Comparison of ENCODE assay signal across 1 cellular context in the genomic region with DNA sequence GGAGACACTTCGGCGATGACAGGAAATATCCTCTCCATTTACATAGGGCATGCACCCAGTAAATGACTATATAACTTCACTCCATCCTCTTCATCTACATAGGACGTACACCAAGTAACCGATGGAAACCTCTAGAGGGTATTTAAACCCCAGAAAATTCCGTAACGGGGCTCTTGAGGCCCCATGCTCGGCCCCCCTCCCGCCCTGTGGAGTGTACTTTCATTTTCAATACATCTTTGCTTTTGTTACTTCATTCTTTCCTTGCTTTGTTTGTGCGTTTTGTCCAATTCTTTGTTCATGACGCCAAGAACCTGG.
TF ChIP-seq lines count a peak whose summit lies in the region.

No MANE protein-coding gene starts in this region.

TF ChIP-seq in K562, 482 proteins besides CTCF, POLR2A, EP300 and RAD21 (continued from another document):
- TF ChIP-seq, protein P1, sequence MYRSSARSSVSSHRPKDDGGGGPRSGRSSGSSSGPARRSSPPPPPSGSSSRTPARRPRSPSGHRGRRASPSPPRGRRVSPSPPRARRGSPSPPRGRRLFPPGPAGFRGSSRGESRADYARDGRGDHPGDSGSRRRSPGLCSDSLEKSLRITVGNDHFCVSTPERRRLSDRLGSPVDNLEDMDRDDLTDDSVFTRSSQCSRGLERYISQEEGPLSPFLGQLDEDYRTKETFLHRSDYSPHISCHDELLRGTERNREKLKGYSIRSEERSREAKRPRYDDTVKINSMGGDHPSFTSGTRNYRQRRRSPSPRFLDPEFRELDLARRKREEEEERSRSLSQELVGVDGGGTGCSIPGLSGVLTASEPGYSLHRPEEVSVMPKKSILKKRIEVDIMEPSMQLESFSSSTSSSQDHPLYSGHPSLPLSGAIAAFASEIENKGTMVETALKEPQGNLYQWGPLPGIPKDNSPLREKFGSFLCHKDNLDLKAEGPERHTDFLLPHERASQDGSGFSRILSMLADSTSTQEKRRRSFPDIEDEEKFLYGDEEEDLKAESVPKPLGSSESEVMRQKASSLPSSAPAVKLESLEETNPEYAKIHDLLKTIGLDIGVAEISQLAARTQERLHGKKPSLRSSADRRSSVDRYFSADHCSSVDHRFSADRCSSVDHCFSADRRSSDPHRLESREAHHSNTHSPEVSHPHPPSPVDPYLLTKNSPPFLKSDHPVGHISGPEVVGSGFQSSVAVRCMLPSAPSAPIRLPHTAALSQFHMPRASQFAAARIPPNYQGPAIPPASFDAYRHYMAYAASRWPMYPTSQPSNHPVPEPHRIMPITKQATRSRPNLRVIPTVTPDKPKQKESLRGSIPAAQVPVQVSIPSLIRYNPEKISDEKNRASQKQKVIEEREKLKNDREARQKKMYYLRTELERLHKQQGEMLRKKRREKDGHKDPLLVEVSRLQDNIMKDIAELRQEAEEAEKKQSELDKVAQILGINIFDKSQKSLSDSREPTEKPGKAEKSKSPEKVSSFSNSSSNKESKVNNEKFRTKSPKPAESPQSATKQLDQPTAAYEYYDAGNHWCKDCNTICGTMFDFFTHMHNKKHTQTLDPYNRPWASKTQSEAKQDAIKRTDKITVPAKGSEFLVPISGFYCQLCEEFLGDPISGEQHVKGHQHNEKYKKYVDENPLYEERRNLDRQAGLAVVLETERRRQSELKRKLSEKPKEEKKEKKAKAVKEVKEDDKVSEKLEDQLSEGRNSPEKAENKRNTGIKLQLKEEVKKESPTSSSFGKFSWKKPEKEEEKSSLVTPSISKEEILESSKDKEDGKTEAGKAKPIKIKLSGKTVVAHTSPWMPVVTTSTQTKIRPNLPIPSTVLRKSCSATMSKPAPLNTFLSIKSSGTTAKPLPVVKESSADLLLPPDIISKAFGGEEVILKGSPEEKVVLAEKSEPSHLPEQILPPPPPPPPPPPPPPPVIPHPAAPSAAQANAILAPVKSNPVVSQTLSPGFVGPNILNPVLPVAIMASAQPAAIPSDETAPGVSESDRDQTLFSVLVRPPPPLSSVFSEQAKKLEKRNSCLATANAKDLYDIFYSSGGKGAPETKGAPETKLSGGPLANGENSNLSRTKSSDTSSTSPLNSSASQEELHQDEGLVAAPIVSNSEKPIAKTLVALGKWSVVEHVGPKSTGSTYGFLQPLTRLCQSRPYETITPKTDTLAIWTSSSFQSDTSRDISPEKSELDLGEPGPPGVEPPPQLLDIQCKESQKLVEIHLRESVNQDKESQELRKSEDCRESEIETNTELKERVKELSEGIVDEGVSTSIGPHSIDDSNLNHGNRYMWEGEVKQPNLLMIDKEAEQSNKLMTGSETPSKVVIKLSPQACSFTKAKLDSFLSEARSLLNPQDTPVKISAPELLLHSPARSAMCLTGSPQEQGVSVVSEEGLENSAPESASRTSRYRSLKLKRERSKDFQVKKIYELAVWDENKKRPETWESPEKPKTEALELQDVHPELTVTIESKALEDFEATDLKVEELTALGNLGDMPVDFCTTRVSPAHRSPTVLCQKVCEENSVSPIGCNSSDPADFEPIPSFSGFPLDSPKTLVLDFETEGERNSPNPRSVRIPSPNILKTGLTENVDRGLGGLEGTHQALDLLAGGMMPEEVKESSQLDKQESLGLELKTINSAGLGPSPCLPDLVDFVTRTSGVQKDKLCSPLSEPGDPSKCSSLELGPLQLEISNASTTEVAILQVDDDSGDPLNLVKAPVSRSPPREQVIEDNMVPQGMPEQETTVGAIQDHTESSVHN (IDR thresholded peaks at IDR 0.05; ENCODE audit: borderline replicate concordance in 1 of 2, low read depth in 1 of 2) = no peak
- TF ChIP-seq, protein P2, sequence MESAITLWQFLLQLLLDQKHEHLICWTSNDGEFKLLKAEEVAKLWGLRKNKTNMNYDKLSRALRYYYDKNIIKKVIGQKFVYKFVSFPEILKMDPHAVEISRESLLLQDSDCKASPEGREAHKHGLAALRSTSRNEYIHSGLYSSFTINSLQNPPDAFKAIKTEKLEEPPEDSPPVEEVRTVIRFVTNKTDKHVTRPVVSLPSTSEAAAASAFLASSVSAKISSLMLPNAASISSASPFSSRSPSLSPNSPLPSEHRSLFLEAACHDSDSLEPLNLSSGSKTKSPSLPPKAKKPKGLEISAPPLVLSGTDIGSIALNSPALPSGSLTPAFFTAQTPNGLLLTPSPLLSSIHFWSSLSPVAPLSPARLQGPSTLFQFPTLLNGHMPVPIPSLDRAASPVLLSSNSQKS (CRISPR knock-in tag; IDR thresholded peaks at IDR 0.05) = no peak
- TF ChIP-seq ZNF785 (CRISPR knock-in tag; IDR thresholded peaks at IDR 0.05) (no peak), TRIM24 (IDR thresholded peaks at IDR 0.05) (no peak), DACH1 (IDR thresholded peaks at IDR 0.05; ENCODE audit: partially characterized antibody) (no peak), NR4A1 (CRISPR knock-in tag; IDR thresholded peaks at IDR 0.05) (no peak), NR4A1 (tag; IDR thresholded peaks at IDR 0.05) (no peak), ZNF79 (CRISPR knock-in tag; IDR thresholded peaks at IDR 0.05; ENCODE audit: low read depth) (no peak), FOXJ2 (tag; IDR thresholded peaks at IDR 0.05) (no peak), SETDB1 (IDR thresholded peaks at IDR 0.05; ENCODE audit: low read length) (no peak)
- TF ChIP-seq, protein P3, sequence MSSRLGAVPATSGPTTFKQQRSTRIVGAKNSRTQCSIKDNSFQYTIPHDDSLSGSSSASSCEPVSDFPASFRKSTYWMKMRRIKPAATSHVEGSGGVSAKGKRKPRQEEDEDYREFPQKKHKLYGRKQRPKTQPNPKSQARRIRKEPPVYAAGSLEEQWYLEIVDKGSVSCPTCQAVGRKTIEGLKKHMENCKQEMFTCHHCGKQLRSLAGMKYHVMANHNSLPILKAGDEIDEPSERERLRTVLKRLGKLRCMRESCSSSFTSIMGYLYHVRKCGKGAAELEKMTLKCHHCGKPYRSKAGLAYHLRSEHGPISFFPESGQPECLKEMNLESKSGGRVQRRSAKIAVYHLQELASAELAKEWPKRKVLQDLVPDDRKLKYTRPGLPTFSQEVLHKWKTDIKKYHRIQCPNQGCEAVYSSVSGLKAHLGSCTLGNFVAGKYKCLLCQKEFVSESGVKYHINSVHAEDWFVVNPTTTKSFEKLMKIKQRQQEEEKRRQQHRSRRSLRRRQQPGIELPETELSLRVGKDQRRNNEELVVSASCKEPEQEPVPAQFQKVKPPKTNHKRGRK (tag; IDR thresholded peaks at IDR 0.05) = no peak
